In the genomic region with DNA sequence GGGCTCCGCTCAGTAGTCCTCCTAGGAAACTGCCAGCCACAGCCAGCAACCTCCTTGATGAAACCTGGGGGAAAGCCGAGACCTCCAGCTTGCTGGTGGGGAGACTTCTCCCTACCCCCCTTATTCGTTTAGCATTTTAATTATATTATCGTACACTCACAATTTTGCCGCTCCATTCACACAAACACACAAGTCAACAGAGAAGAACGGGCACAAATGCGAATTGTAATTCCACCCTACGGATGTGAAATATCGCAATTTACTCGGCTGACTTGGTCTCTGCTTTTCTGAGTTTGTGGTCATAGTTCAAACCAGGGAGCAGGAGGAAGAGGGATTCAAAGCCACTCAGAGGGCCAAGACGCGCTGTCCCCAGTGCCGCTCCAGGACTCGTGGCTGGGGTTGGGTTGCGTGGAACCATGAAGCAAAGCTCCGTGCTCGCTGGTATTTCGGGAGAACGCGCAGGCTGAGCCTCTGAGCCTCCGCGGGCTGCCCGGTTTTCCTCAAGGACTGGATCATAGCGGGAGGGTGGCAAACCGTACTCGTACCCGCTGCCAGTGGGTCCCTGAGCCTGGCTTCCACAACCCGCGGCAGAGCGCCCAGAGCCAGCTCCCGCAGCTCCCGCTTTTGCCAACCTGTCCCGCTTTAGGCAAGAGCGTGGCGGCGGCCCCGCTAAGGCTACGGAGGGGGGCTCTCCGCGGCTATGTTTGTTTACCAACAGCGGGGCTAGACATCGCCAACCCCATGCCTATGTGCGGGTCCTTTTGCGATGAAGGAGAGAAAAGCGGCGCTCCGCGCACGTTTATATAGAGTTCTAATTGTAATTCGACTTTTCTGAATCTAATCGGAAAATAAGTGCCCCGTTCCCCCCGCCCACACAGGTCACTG, we compare ENCODE assay signal across 1 cellular context.
TF ChIP-seq lines count a peak whose summit lies in the region.

No MANE protein-coding gene starts in this region.

TF ChIP-seq in HepG2, 621 proteins besides CTCF, POLR2A, EP300 and RAD21:
- TF ChIP-seq EZH2 (conservative IDR thresholded peaks at IDR 0.05; ENCODE audit: low read depth, low read length) (peak; percentile 32; the same call in 1 of the 2 replicates), SIX4 (CRISPR knock-in tag; IDR thresholded peaks at IDR 0.05) (no peak)
